11 cellular contexts compared by ENCODE assay signal in the genomic region with DNA sequence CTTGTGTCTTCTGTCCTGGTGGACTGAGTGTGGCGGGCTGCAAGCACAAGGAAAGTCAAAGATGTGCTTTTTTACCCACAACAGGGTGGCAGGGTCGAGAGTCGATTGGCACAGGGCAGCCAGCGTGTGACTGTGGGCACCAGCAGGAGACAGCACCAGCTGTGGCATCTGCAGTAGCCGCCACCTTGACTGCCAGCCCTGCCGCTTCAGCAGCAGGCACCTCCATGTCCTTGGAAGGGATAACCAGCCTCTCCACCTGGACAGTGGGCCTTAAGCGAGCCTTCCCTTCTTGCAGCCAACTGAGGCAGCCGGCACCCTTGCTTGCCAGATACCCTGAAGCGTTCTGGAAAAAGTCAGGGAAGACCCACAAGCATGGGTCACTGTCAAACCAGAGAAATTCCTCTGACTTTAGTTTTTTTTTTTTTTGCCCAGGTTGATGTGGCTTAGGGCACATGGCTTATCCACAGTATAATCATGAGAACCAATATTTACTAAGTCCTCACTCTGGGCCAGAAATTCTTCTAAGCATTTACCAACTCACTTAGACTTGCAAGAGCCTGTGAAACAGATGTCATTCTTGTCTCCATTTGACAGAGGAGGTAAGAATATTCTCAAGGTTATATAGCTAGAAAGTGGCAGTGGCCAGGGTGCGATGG. TPM values are rescaled to one million over a fixed set of nuclear protein-coding genes. Genes with fewer than 3 reads are reported as not detected.
DNase-seq lines count a peak whose midpoint lies in the region; ATAC-seq, FAIRE-seq and TF ChIP-seq lines count a peak whose summit lies in the region.
"Had no signal": no experiment of that assay in that cellular context is flagged by ENCODE, and none has a peak within 500 bp of the region (broad histone marks: within the 10 kb centered on the region; RNA-seq: fewer than 3 reads in every experiment).

No MANE protein-coding gene starts in this region.

- peak overlapping the region; percentile 96 for H3K4ac ChIP-seq in neuronal stem cell (ENCODE audit: low read length)

- H3K4me1 Mint-ChIP-seq in stimulated activated effector memory CD8-positive, alpha-beta T cell treated with anti-CD3 and anti-CD28 coated beads, Interleukin-12 subunit alpha, Interleukin-12 subunit beta, amount 100 ng/mL, for 72 hours, result no peaks in the 10 kb centered on the region
- H3K4me1 Mint-ChIP-seq: IgD-negative memory B cell had no signal

- peak overlapping the region; percentile 98 for H2BK120ac ChIP-seq in neuronal stem cell (ENCODE audit: low read depth, low read length)

- no peak for TF ChIP-seq EP300 in K562 (IDR thresholded peaks at IDR 0.05; ENCODE audit: low read length)

- no peaks in the 10 kb centered on the region for H3K79me2 ChIP-seq in K562 (ENCODE audit: control insufficient read depth, insufficient read depth, low read length)

- peaks cover 28% of the 10 kb centered on the region for H3K4me1 ChIP-seq in ES-I3 (ENCODE audit: insufficient read depth, low read length)
- peaks cover 28 to 38% of the 10 kb centered on the region in 2 experiments for H3K4me1 ChIP-seq in K562 (replicated peaks in 1 of 2; ENCODE audit: control insufficient read depth in 2 of 2, insufficient read depth in 2 of 2, low read length in 2 of 2)
- H3K4me1 ChIP-seq in neuronal stem cell (ENCODE audit: control insufficient read depth in 2 of 2, insufficient read depth in 1 of 2, low read depth in 1 of 2, low read length in 2 of 2), result peaks cover 17 to 18% of the 10 kb centered on the region in 2 donors

- in situ Hi-C loops in K562 (cut with MboI), result no loop called here

- H4K91ac ChIP-seq in neuronal stem cell (ENCODE audit: low read depth, low read length, poor library complexity), result peak overlapping the region; percentile 96

- intact Hi-C loops in K562 (cut with micrococcal nuclease), result loop anchor here (2.0 to 5.0 kb wide), 3 partner anchors 53 to 178 kb away; no protein-coding TSS in a partner anchor

- no peak overlapping the region for H3K27ac ChIP-seq in K562 (ENCODE audit: extremely low read depth, low read depth, low read length)
- peak overlapping the region; percentile 90 for H3K27ac ChIP-seq in neuronal stem cell (replicated peaks; ENCODE audit: low read length)

- CTCF ChIA-PET in K562 (lab: Yijun Ruan, JAX; ENCODE audit: low intra/inter-chr PET ratio), result interaction anchor here (0.6 kb wide), 1 partner anchor 142 kb away, joined by 3 read pairs; no protein-coding TSS in a partner anchor

- peak overlapping the region; percentile 84; the same call in 1 of the 2 replicates for H2AFZ ChIP-seq in K562 (ENCODE audit: low read depth, low read length)
- peak overlapping the region; percentile 73 for H2AFZ ChIP-seq in neuronal stem cell (ENCODE audit: low read length)

- H3K4me2 ChIP-seq in K562 (ENCODE audit: insufficient read depth, low read length) (no peak overlapping the region), neuronal stem cell (ENCODE audit: insufficient read depth, low read length, poor library complexity, severe bottlenecking) (no peak overlapping the region)

- BruUV-seq in K562 (replicated peaks; lab: Mats Ljungman, UMichigan), result no TSS peak

- no peaks in the 10 kb centered on the region for H3K36me3 Mint-ChIP-seq in stimulated activated effector memory CD8-positive, alpha-beta T cell treated with anti-CD3 and anti-CD28 coated beads, Interleukin-12 subunit alpha, Interleukin-12 subunit beta, amount 100 ng/mL, for 72 hours
- H3K36me3 Mint-ChIP-seq: IgD-negative memory B cell had no signal

- H4K20me1 ChIP-seq in K562 (replicated peaks; ENCODE audit: control insufficient read depth, insufficient read depth, low read length), result no peaks in the 10 kb centered on the region

- no peak overlapping the region for H3K4me3 Mint-ChIP-seq in stimulated activated effector memory CD8-positive, alpha-beta T cell treated with anti-CD3 and anti-CD28 coated beads, Interleukin-12 subunit alpha, Interleukin-12 subunit beta, amount 100 ng/mL, for 72 hours
- H3K4me3 Mint-ChIP-seq: IgD-negative memory B cell had no signal

- no peaks in the 10 kb centered on the region for H3K9me3 Mint-ChIP-seq in stimulated activated effector memory CD8-positive, alpha-beta T cell treated with anti-CD3 and anti-CD28 coated beads, Interleukin-12 subunit alpha, Interleukin-12 subunit beta, amount 100 ng/mL, for 72 hours
- H3K9me3 Mint-ChIP-seq: IgD-negative memory B cell had no signal

- peak overlapping the region; percentile 33 for H2AK5ac ChIP-seq in neuronal stem cell (ENCODE audit: low read depth, low read length)

- peak overlapping the region; percentile 99 for H3K18ac ChIP-seq in neuronal stem cell (ENCODE audit: low read length)

- no peak for TF ChIP-seq POLR2A in K562 (conservative IDR thresholded peaks at IDR 0.05)

- TF ChIP-seq RAD21 in K562 (CRISPR knock-in tag; conservative IDR thresholded peaks at IDR 0.05 in 1 of 2, IDR thresholded peaks at IDR 0.05 in 1 of 2), result no peak

- peak overlapping the region; percentile 91 for H2BK12ac ChIP-seq in neuronal stem cell (ENCODE audit: low read length)

- no peak overlapping the region for H3K23ac ChIP-seq in neuronal stem cell (ENCODE audit: low read depth, low read length, poor library complexity)

- H3K27me3 ChIP-seq in K562 (ENCODE audit: control insufficient read depth in 2 of 2, insufficient read depth in 2 of 2, low read length in 2 of 2) (no peaks in the 10 kb centered on the region), neuronal stem cell (ENCODE audit: control insufficient read depth in 3 of 3, insufficient read depth in 3 of 3, low read depth in 1 of 3, low read length in 3 of 3) (no peaks in the 10 kb centered on the region)
- H3K27me3 ChIP-seq: ascending aorta had no signal

- TF ChIP-seq CTCF in K562 (IDR thresholded peaks at IDR 0.05 in 2 of 3, conservative IDR thresholded peaks at IDR 0.05 in 1 of 3; ENCODE audit: insufficient read depth in 2 of 3, low read depth in 1 of 3, low read length in 3 of 3), result no peak

- DNase-seq in K562 (ENCODE audit: extremely low read depth in 1 of 4, low spot score in 3 of 4) (no peak), neuronal stem cell (ENCODE audit: low spot score) (no peak), retina (no peak), NK-92 (lab: John Stamatoyannopoulos, UW; ENCODE audit: unreplicated experiment) (no peak), kidney glomerular epithelial cell (lab: John Stamatoyannopoulos, UW) (no peak)
- no peak for DNase-seq in stimulated activated effector memory CD8-positive, alpha-beta T cell treated with anti-CD3 and anti-CD28 coated beads, Interleukin-12 subunit alpha, Interleukin-12 subunit beta, amount 100 ng/mL, for 72 hours (ENCODE audit: low spot score in 2 of 2)

- H3K9ac ChIP-seq in ES-I3 (ENCODE audit: low read depth, low read length) (peak overlapping the region; percentile 48; the same call in 1 of the 2 replicates), K562 (ENCODE audit: insufficient read depth in 1 of 2, low read depth in 2 of 2, low read length in 2 of 2) (0 out of 4 replicates have a peak overlapping the region, but pooled peaks of 1 of the 2 experiments have one; percentile 19), neuronal stem cell (ENCODE audit: low read depth, low read length, poor library complexity) (no peak overlapping the region)

- peak overlapping the region; percentile 95 for H2BK5ac ChIP-seq in neuronal stem cell (ENCODE audit: low read length)

- ATAC-seq in GM21717 (IDR thresholded peaks at IDR 0.05; ENCODE audit: unreplicated experiment) (peak; percentile 9), K562 (no peak)
- ATAC-seq in stimulated activated effector memory CD8-positive, alpha-beta T cell treated with anti-CD3 and anti-CD28 coated beads, Interleukin-12 subunit alpha, Interleukin-12 subunit beta, amount 100 ng/mL, for 72 hours, result no peak

- H3K36me3 ChIP-seq in ES-I3 (ENCODE audit: insufficient read depth, low read length) (no peaks in the 10 kb centered on the region), K562 (ENCODE audit: control insufficient read depth, insufficient read depth, low read length) (no peaks in the 10 kb centered on the region), neuronal stem cell (replicated peaks in 1 of 2; ENCODE audit: control insufficient read depth in 2 of 2, insufficient read depth in 2 of 2, low read length in 2 of 2) (no peaks in the 10 kb centered on the region)
- H3K36me3 ChIP-seq: ascending aorta had no signal

- H3K9me3 ChIP-seq in ES-I3 (ENCODE audit: control insufficient read depth, insufficient read depth, low read length) (no peaks in the 10 kb centered on the region), K562 (replicated peaks; ENCODE audit: control insufficient read depth, insufficient read depth, low read depth, low read length) (no peaks in the 10 kb centered on the region), neuronal stem cell (replicated peaks in 1 of 2; ENCODE audit: control insufficient read depth in 2 of 2, insufficient read depth in 1 of 2, low read depth in 1 of 2, low read length in 2 of 2) (no peaks in the 10 kb centered on the region)
- H3K9me3 ChIP-seq: ascending aorta had no signal

- H3K4me3 ChIP-seq in K562 (no peak overlapping the region), neuronal stem cell (ENCODE audit: low read length in 2 of 2) (peak overlapping the region in 1 of 2 donors; percentile 4)
- H3K4me3 ChIP-seq: lung had no signal

- peak overlapping the region; percentile 4 for H2BK15ac ChIP-seq in neuronal stem cell (ENCODE audit: low read length)

- FAIRE-seq in K562 (lab: Jason Lieb, UNC), result no peak

- POLR2A ChIA-PET in K562 (lab: Yijun Ruan, JAX), result interaction anchor here (0.9 to 2.2 kb wide), 5 partner anchors 7 to 40 kb away, joined by 3 to 9 read pairs (median 6); no protein-coding TSS in a partner anchor

- peak overlapping the region; percentile 26 for H4K8ac ChIP-seq in neuronal stem cell (ENCODE audit: low read depth, low read length)

- 81% methylated on average over 10 of the region's 10 CpGs for WGBS in K562 (ENCODE audit: insufficient coverage, low coverage, missing lambda C conversion rate)
- no CpG with 5 or more reads among the region's 10 CpGs for WGBS in neuronal stem cell (ENCODE audit: extremely low coverage in 2 of 2, insufficient read length in 2 of 2, insufficient replicate concordance in 1 of 2), 2 donors

- no peaks in the 10 kb centered on the region for H3K9me1 ChIP-seq in K562 (ENCODE audit: control insufficient read depth, insufficient read depth, low read length)

- no peaks in the 10 kb centered on the region for H3K79me1 ChIP-seq in neuronal stem cell (ENCODE audit: low read depth, low read length)

- H3K27ac Mint-ChIP-seq in stimulated activated effector memory CD8-positive, alpha-beta T cell treated with anti-CD3 and anti-CD28 coated beads, Interleukin-12 subunit alpha, Interleukin-12 subunit beta, amount 100 ng/mL, for 72 hours, result no peak overlapping the region
- H3K27ac Mint-ChIP-seq: IgD-negative memory B cell had no signal

- H3K14ac ChIP-seq in neuronal stem cell (ENCODE audit: low read length), result peak overlapping the region; percentile 22

RNA-seq across cellular contexts. Expression of gene PTGFRN, which starts 30.1 kb away (rescaled TPM):
- 38.9 and 44.3 TPM in 2 replicates for total RNA-seq in K562 (2011; cell fraction: chromatin; rRNA removed; ENCODE audit: low replicate concordance)
- total RNA-seq in K562 (2011; cell fraction: nucleolus; rRNA removed), result 39.0 and 41.6 TPM in 2 replicates
- 49.9 and 52.4 TPM in 2 replicates for total RNA-seq in K562 (2011; cell fraction: nucleoplasm; rRNA removed)
- total RNA-seq in K562 (2014; rRNA removed), result 22.4 and 26.2 TPM in 2 replicates
- 22.5 and 24.9 TPM in 2 replicates for total RNA-seq in K562 (2014; rRNA removed; fragmentation: Illumina TruSeq; extraction: Trizol)
- total RNA-seq in K562 (2015; rRNA removed; fragmentation: Illumina TruSeq; extraction: Trizol), result 26.2 and 27.1 TPM in 2 replicates
- 29.7 and 33.1 TPM in 2 replicates for total RNA-seq in K562 (2021)
- 25.7 and 25.8 TPM in 2 replicates for polyA plus RNA-seq in K562 (2011; rRNA removed)
- 14.4 and 19.7 TPM in 2 replicates for polyA plus RNA-seq in K562 (2011; cell fraction: cytosol; rRNA removed)
- polyA plus RNA-seq in K562 (2011; cell fraction: nucleus; rRNA removed), result 16.7 and 18.7 TPM in 2 replicates
- polyA plus RNA-seq in K562 (2012), result 26.2 and 27.1 TPM in 2 replicates
- 21.0 and 21.3 TPM in 2 replicates for polyA plus RNA-seq in K562 (2014; fragmentation: Illumina TruSeq; extraction: Trizol)
- 10 to 100 TPM; 17.3 to 26.5 TPM for polyA plus RNA-seq in K562 (2014; fragmentation: Nextera tagmentation; extraction: Ambion mirVana)
- polyA plus RNA-seq in K562 (2014; rRNA removed), result 19.4 and 28.1 TPM in 2 replicates
- polyA minus RNA-seq in K562 (2011; rRNA and poly(A)+ RNA removed), result 36.8 and 45.4 TPM in 2 replicates
- 24.8 and 26.2 TPM in 2 replicates for polyA minus RNA-seq in K562 (2011; cell fraction: cytosol; rRNA and poly(A)+ RNA removed)
- polyA minus RNA-seq in K562 (2011; cell fraction: nucleus; rRNA and poly(A)+ RNA removed), result 20.2 and 29.7 TPM in 2 replicates
- polyA plus RNA-seq in neuronal stem cell (2013, experiment 1 of 2), result 44.9 TPM
- polyA plus RNA-seq in neuronal stem cell (2013, experiment 2 of 2), result 40.5 TPM
- polyA plus RNA-seq: IgD-negative memory B cell had no signal
